In the genomic region with DNA sequence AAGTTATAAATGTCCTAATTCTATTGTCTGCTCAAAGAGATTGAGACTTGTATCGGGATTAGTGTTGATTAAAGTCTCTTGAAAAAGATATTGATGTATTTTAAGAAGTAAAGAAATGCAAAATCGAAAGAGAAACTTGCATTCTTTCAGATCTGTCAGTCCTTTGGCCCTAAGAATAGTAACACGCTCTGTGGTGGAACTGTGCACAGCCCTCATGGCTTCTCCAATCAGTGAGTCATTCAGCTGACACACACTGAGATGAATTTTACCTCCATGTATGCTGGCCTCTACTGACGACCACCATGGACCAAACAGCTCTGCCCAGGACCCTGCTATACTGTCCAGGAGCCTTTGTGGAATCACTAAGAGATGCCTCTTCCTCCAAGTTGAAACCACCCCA, we compare ENCODE assay signal across 8 cellular contexts.
DNase-seq lines count a peak whose midpoint lies in the region; ATAC-seq and TF ChIP-seq lines count a peak whose summit lies in the region.

No MANE protein-coding gene starts in this region.

- peaks cover 16% of the 10 kb centered on the region for H3K9me3 Mint-ChIP-seq in activated CD4-positive, alpha-beta memory T cell treated with anti-CD3 and anti-CD28 coated beads, Interleukin-2, amount 10 ng/mL, durations not matched to agents 7 days and 5 days
- H3K9me3 Mint-ChIP-seq in stimulated activated memory B cell treated with anti-CD40 and anti-IgM and Interleukin-4, amounts not matched to agents 10 μg/mL and 1 μg/mL and 100 μg/mL, for 72 hours: no peaks in the 10 kb centered on the region

- no peak overlapping the region for H3K4me3 ChIP-seq in AG04450 (ENCODE audit: low read depth, low read length)

- peaks cover 4% of the 10 kb centered on the region; the same call in 1 of the 2 replicates for H3K9me3 ChIP-seq in AG04450 (ENCODE audit: control insufficient read depth, insufficient read depth, low read length)

- ATAC-seq in GM19043 (IDR thresholded peaks at IDR 0.05; ENCODE audit: low read depth, unreplicated experiment) (peak; percentile 90), HG03159 (IDR thresholded peaks at IDR 0.05; ENCODE audit: unreplicated experiment) (peak; percentile 92)
- peak; percentile 93 for ATAC-seq in stimulated activated memory B cell treated with anti-CD40 and anti-IgM and Interleukin-4, amounts not matched to agents 10 μg/mL and 1 μg/mL and 100 μg/mL, for 72 hours

- DNase-seq in AG04450 (ENCODE audit: low read depth, low spot score) (no peak), RKO (ENCODE audit: low spot score) (no peak), DMS 273 (lab: John Stamatoyannopoulos, UW; ENCODE audit: unreplicated experiment) (no peak), NCI-H510A treated with DMSO at 0.1 percent for 48 hours (lab: John Stamatoyannopoulos, UW) (no peak)
- peak; percentile 53 for DNase-seq in activated CD4-positive, alpha-beta memory T cell treated with anti-CD3 and anti-CD28 coated beads, Interleukin-2, amount 10 ng/mL, durations not matched to agents 7 days and 5 days

- peaks cover 26% of the 10 kb centered on the region for H3K36me3 Mint-ChIP-seq in activated CD4-positive, alpha-beta memory T cell treated with anti-CD3 and anti-CD28 coated beads, Interleukin-2, amount 10 ng/mL, durations not matched to agents 7 days and 5 days (ENCODE audit: low read depth)
- H3K36me3 Mint-ChIP-seq in stimulated activated memory B cell treated with anti-CD40 and anti-IgM and Interleukin-4, amounts not matched to agents 10 μg/mL and 1 μg/mL and 100 μg/mL, for 72 hours: no peaks in the 10 kb centered on the region

- H3K27ac Mint-ChIP-seq in activated CD4-positive, alpha-beta memory T cell treated with anti-CD3 and anti-CD28 coated beads, Interleukin-2, amount 10 ng/mL, durations not matched to agents 7 days and 5 days: peak overlapping the region; percentile 76
- peak overlapping the region; percentile 86 for H3K27ac Mint-ChIP-seq in stimulated activated memory B cell treated with anti-CD40 and anti-IgM and Interleukin-4, amounts not matched to agents 10 μg/mL and 1 μg/mL and 100 μg/mL, for 72 hours

- no peaks in the 10 kb centered on the region for H3K27me3 ChIP-seq in AG04450 (ENCODE audit: control insufficient read depth, insufficient read depth, low read length)

- CTCF ChIA-PET in AG04450 (lab: Charles Lee): interaction anchor here (1.1 to 1.7 kb wide), 4 partner anchors 9 to 509 kb away, joined by 5 to 6 read pairs (median 5); no protein-coding TSS in a partner anchor
- CTCF ChIA-PET in activated CD4-positive, alpha-beta memory T cell treated with anti-CD3 and anti-CD28 coated beads, Interleukin-2, amount 10 ng/mL, durations not matched to agents 7 days and 5 days (lab: Charles Lee): interaction anchor here (0.9 to 2.2 kb wide), 2 partner anchors 9 to 235 kb away, joined by 4 to 8 read pairs; a partner anchor contains a TSS

- TF ChIP-seq CTCF in AG04450 (IDR thresholded peaks at IDR 0.05; ENCODE audit: low read depth, low read length): no peak

- POLR2A ChIA-PET in AG04450 (lab: Yijun Ruan, JAX): interaction anchor here (2.3 kb wide), 1 partner anchor 9 kb away, joined by 9 read pairs; no protein-coding TSS in a partner anchor
- POLR2A ChIA-PET in activated CD4-positive, alpha-beta memory T cell treated with anti-CD3 and anti-CD28 coated beads, Interleukin-2, amount 10 ng/mL, durations not matched to agents 7 days and 5 days (lab: Charles Lee): interaction anchor here (1.3 to 1.8 kb wide), 2 partner anchors 9 to 143 kb away, joined by 4 to 16 read pairs; no protein-coding TSS in a partner anchor

- peak overlapping the region; percentile 42 for H3K4me3 Mint-ChIP-seq in activated CD4-positive, alpha-beta memory T cell treated with anti-CD3 and anti-CD28 coated beads, Interleukin-2, amount 10 ng/mL, durations not matched to agents 7 days and 5 days
- H3K4me3 Mint-ChIP-seq in stimulated activated memory B cell treated with anti-CD40 and anti-IgM and Interleukin-4, amounts not matched to agents 10 μg/mL and 1 μg/mL and 100 μg/mL, for 72 hours: peak overlapping the region; percentile 63

- no peaks in the 10 kb centered on the region for H3K27me3 Mint-ChIP-seq in activated CD4-positive, alpha-beta memory T cell treated with anti-CD3 and anti-CD28 coated beads, Interleukin-2, amount 10 ng/mL, durations not matched to agents 7 days and 5 days
- no peaks in the 10 kb centered on the region for H3K27me3 Mint-ChIP-seq in stimulated activated memory B cell treated with anti-CD40 and anti-IgM and Interleukin-4, amounts not matched to agents 10 μg/mL and 1 μg/mL and 100 μg/mL, for 72 hours

- H3K27ac ChIP-seq in AG04450 (ENCODE audit: low read depth, low read length): peak overlapping the region; percentile 78

- H3K4me1 Mint-ChIP-seq in activated CD4-positive, alpha-beta memory T cell treated with anti-CD3 and anti-CD28 coated beads, Interleukin-2, amount 10 ng/mL, durations not matched to agents 7 days and 5 days: peaks cover 32% of the 10 kb centered on the region
- peaks cover 44% of the 10 kb centered on the region for H3K4me1 Mint-ChIP-seq in stimulated activated memory B cell treated with anti-CD40 and anti-IgM and Interleukin-4, amounts not matched to agents 10 μg/mL and 1 μg/mL and 100 μg/mL, for 72 hours
